ENCODE assay signal across 7 cellular contexts in genomic region chr9:134641989-134642384, GRCh38. TPM values are rescaled to one million over a fixed set of nuclear protein-coding genes. Genes with fewer than 3 reads are reported as not detected.
DNase-seq lines count a peak whose midpoint lies in the region; ATAC-seq and TF ChIP-seq lines count a peak whose summit lies in the region.

No MANE protein-coding gene starts in this region.

- dilution Hi-C loops in IMR-90 (cut with HindIII; ENCODE audit: low sequenced_read_pairs, unreplicated experiment): no loop called here

- no peak for TF ChIP-seq RAD21 in IMR-90 (IDR thresholded peaks at IDR 0.05; ENCODE audit: low read length)

- peaks cover 0 to 5% (median 0%) of the 10 kb centered on the region in 5 experiments for H3K9me3 Mint-ChIP-seq in brain

- TF ChIP-seq CTCF in IMR-90 (conservative IDR thresholded peaks at IDR 0.05; ENCODE audit: low read depth, low read length): no peak
- TF ChIP-seq CTCF in brain (conservative IDR thresholded peaks at IDR 0.05): no peak
- TF ChIP-seq CTCF in right lobe of liver (IDR thresholded peaks at IDR 0.05): no peak
- TF ChIP-seq CTCF in suprapubic skin (IDR thresholded peaks at IDR 0.05): no peak

- no peak; the same call in 1 of the 2 replicates for ATAC-seq in IMR-90 (ENCODE audit: low read depth)
- no peak for ATAC-seq in right lobe of liver
- no peak for ATAC-seq in GM19397 (IDR thresholded peaks at IDR 0.05; ENCODE audit: unreplicated experiment)
- ATAC-seq in HG03439 (IDR thresholded peaks at IDR 0.05; ENCODE audit: unreplicated experiment): no peak

- H3K56ac ChIP-seq in IMR-90 (ENCODE audit: extremely low read depth, insufficient read depth, low read length): no peak overlapping the region

- DNase-seq in IMR-90: no peak
- no peak for DNase-seq in right lobe of liver
- DNase-seq in suprapubic skin (ENCODE audit: low spot score in 2 of 2): no peak
- no peak for DNase-seq in T-helper 1 cell

- in situ Hi-C loops in IMR-90 (cut with MboI; ENCODE audit: low sequenced_read_pairs): loop anchor here (5.0 kb wide), 1 partner anchor 190 kb away; no protein-coding TSS in a partner anchor

- H3K27me3 Mint-ChIP-seq in brain: peaks cover 42% of the 10 kb centered on the region

- peak overlapping the region; percentile 83 for H3K9ac ChIP-seq in IMR-90 (ENCODE audit: low read depth, low read length)

- H3K27ac ChIP-seq in IMR-90 (ENCODE audit: insufficient read depth, low read length): peak overlapping the region; percentile 99
- peak overlapping the region in 2 of 3 donors; percentile 24 to 76 for H3K27ac ChIP-seq in right lobe of liver
- H3K27ac ChIP-seq in suprapubic skin: peak overlapping the region; percentile 94

- no peaks in the 10 kb centered on the region for H3K27me3 ChIP-seq in IMR-90 (ENCODE audit: control insufficient read depth, insufficient read depth, low read length)
- no peaks in the 10 kb centered on the region for H3K27me3 ChIP-seq in right lobe of liver
- H3K27me3 ChIP-seq in suprapubic skin: peaks cover 14% of the 10 kb centered on the region

- peaks cover 0 to 25% of the 10 kb centered on the region in 2 experiments; a peak in 3 of 4 replicates for H3K79me1 ChIP-seq in IMR-90 (ENCODE audit: low read depth in 1 of 2, low read length in 2 of 2)

- H3K36me3 Mint-ChIP-seq in brain: no peaks in the 10 kb centered on the region

- no peak overlapping the region for H3K23ac ChIP-seq in IMR-90 (ENCODE audit: low read depth, low read length)

- no peak overlapping the region; the same call in 1 of the 2 replicates for H3K14ac ChIP-seq in IMR-90 (replicated peaks; ENCODE audit: low read depth, low read length)

- POLR2A ChIA-PET in IMR-90 (lab: Charles Lee; ENCODE audit: unreplicated experiment): no interaction called here

- H3K4me3 Mint-ChIP-seq in brain: peak overlapping the region in 3 of 5 experiments; percentile 83 to 95 (median 85)

- TF ChIP-seq EP300 in suprapubic skin (IDR thresholded peaks at IDR 0.05): no peak

- H3K9me1 ChIP-seq in IMR-90 (ENCODE audit: insufficient read depth, low read length): peaks cover 14% of the 10 kb centered on the region

- no peak overlapping the region; a peak in 1 of 4 replicates for H4K8ac ChIP-seq in IMR-90 (ENCODE audit: low read depth in 2 of 2, low read length in 2 of 2)

- H3K27ac Mint-ChIP-seq in brain: no peak overlapping the region

- peaks cover 20% of the 10 kb centered on the region for H3K36me3 ChIP-seq in IMR-90 (ENCODE audit: control insufficient read depth, insufficient read depth, low read length)
- no peaks in the 10 kb centered on the region for H3K36me3 ChIP-seq in right lobe of liver
- H3K36me3 ChIP-seq in suprapubic skin: no peaks in the 10 kb centered on the region

- peaks cover 39% of the 10 kb centered on the region for H4K20me1 ChIP-seq in IMR-90 (ENCODE audit: insufficient read depth, low read length)

- TF ChIP-seq POLR2A in IMR-90 (IDR thresholded peaks at IDR 0.05; ENCODE audit: low read depth, low read length) (no peak), right lobe of liver (IDR thresholded peaks at IDR 0.05) (no peak), suprapubic skin (IDR thresholded peaks at IDR 0.05) (no peak)

- peak overlapping the region; percentile 35; the same call in 1 of the 2 replicates for H4K91ac ChIP-seq in IMR-90 (ENCODE audit: insufficient read depth, low read depth, low read length)

- no peak overlapping the region for H2BK15ac ChIP-seq in IMR-90 (ENCODE audit: low read depth, low read length)

- peaks cover 27% of the 10 kb centered on the region for H3K4me1 ChIP-seq in IMR-90 (ENCODE audit: control insufficient read depth, insufficient read depth, low read length)
- no peaks in the 10 kb centered on the region for H3K4me1 ChIP-seq in right lobe of liver
- H3K4me1 ChIP-seq in suprapubic skin: peaks cover 59% of the 10 kb centered on the region

- H4K5ac ChIP-seq in IMR-90 (ENCODE audit: low read depth, low read length): no peak overlapping the region

- 1% methylated on average over 18 of the region's 59 CpGs; no CpG with 5 or more reads in 1 of the 2 experiments for WGBS in IMR-90 (ENCODE audit: extremely low coverage in 2 of 2, insufficient read length in 1 of 2), 2 experiments
- WGBS in right lobe of liver (ENCODE audit: insufficient coverage, low coverage, low lambda C conversion rate, missing lambda C conversion rate): 9% methylated on average over 17 of the region's 59 CpGs
- no CpG with 5 or more reads among the region's 59 CpGs for WGBS in suprapubic skin

- peak overlapping the region; percentile 46; the same call in 1 of the 2 replicates for H2BK120ac ChIP-seq in IMR-90 (ENCODE audit: low read depth, low read length)

- H2AK5ac ChIP-seq in IMR-90 (ENCODE audit: low read depth, low read length): no peak overlapping the region

- H2AFZ ChIP-seq in IMR-90 (replicated peaks; ENCODE audit: low read length, poor library complexity): peak overlapping the region; percentile 84

- H3K4me2 ChIP-seq in IMR-90 (ENCODE audit: low read depth, low read length): 0 out of 2 replicates have a peak overlapping the region, but pooled peaks have one; percentile 96

- no peak overlapping the region; the same call in 1 of the 2 replicates for H3K18ac ChIP-seq in IMR-90 (ENCODE audit: low read depth, low read length)

- H2BK20ac ChIP-seq in IMR-90 (ENCODE audit: low read depth, low read length): no peak overlapping the region

- intact Hi-C loops in IMR-90 (cut with micrococcal nuclease): loop anchor here (1.0 to 10.0 kb wide), 9 partner anchors 39 to 477 kb away; partner anchors contain the start of gene RNU6ATAC
- intact Hi-C loops in right lobe of liver (cut with DNase I): no loop called here

- peak overlapping the region; percentile 95; the same call in 1 of the 2 replicates for H3K4ac ChIP-seq in IMR-90 (ENCODE audit: low read depth, low read length)

- CTCF ChIA-PET in IMR-90 (lab: Yijun Ruan, JAX): interaction anchor here (0.8 kb wide), 1 partner anchor 193 kb away, joined by 3 read pairs; no protein-coding TSS in a partner anchor

- BruUV-seq in IMR-90 (replicated peaks; lab: Mats Ljungman, UMichigan): TSS peak; percentile 99

- H3K4me3 ChIP-seq in IMR-90 (ENCODE audit: insufficient read depth, low read depth, low read length) (peak overlapping the region; percentile 84), right lobe of liver (peak overlapping the region; percentile 23 to 46 (median 34)), suprapubic skin (peak overlapping the region; percentile 84)

- H2AK9ac ChIP-seq in IMR-90 (replicated peaks; ENCODE audit: low read depth, low read length, poor library complexity): peak overlapping the region; percentile 97

- peak overlapping the region; percentile 83 for H2BK5ac ChIP-seq in IMR-90 (ENCODE audit: low read depth, low read length, poor library complexity, severe bottlenecking)

- no peaks in the 10 kb centered on the region for H3K9me3 ChIP-seq in IMR-90 (ENCODE audit: control insufficient read depth, insufficient read depth, low read length)
- no peaks in the 10 kb centered on the region for H3K9me3 ChIP-seq in right lobe of liver
- H3K9me3 ChIP-seq in suprapubic skin: no peaks in the 10 kb centered on the region

- peaks cover 62% of the 10 kb centered on the region for H3K4me1 Mint-ChIP-seq in brain

TF ChIP-seq in IMR-90, 13 proteins besides CTCF, POLR2A, EP300 and RAD21:
- TF ChIP-seq NFE2L2 (IDR thresholded peaks at IDR 0.05; ENCODE audit: low read depth, low read length) (no peak), MAZ (IDR thresholded peaks at IDR 0.05; ENCODE audit: borderline replicate concordance, low read depth, low read length) (no peak), FOS (IDR thresholded peaks at IDR 0.05; ENCODE audit: low read depth, low read length) (no peak)
TF ChIP-seq in IMR-90: peak in this region for 0.

RNA-seq across cellular contexts. Expression of gene COL5A1, which starts 0.4 kb away (rescaled TPM):
- total RNA-seq in IMR-90 (2012; rRNA removed) (19.2 and 21.1 TPM in 2 replicates), right lobe of liver (10 to 100 TPM in 2 of 6 experiments, 1 to 10 TPM in 4; 1.5 to 17.0 (median 7.7) TPM), suprapubic skin (10 to 100 TPM in 3 of 4 donors, 1 to 10 TPM in 1; 8.6 to 16.5 (median 15.4) TPM)
- polyA plus RNA-seq in IMR-90 (2012; rRNA removed) (154 and 173 TPM in 2 replicates), brain (ENCODE audit: insufficient read depth, low read depth, low replicate concordance) (1.6 TPM)
- 95.5 and 194 TPM in 2 replicates for polyA plus RNA-seq in IMR-90 (2012; cell fraction: cytosol; rRNA removed)
- polyA plus RNA-seq in IMR-90 (2012; cell fraction: nucleus; rRNA removed; ENCODE audit: low replicate concordance): 391 and 419 TPM in 2 replicates

Comparison
In these comparisons a context has a peak if more than half of its experiments do, and no peak if none do; other contexts are left out.
1. H3K4me3 ChIP-seq: peak in every context shown above with its lines; median percentile 84 in IMR-90; 84 in suprapubic skin; 34 in right lobe of liver.